19 cellular contexts compared by ENCODE assay signal in genomic region chr19:29214411-29214810, GRCh38.
"Had no signal": no experiment of that assay in that cellular context is flagged by ENCODE, and none has a peak within 500 bp of the region (broad histone marks: within the 10 kb centered on the region; RNA-seq: fewer than 3 reads in every experiment).

No MANE protein-coding gene starts in this region.

- H3K27me3 ChIP-seq: right atrium auricular region, thyroid gland, uterus had no signal

- H3K4me1 ChIP-seq: prostate gland had no signal

- ATAC-seq: activated T-cell treated with anti-CD3 and anti-CD28 coated beads, Interleukin-2, amount 50 U/mL, for 72 hours; left cardiac atrium had no signal

- H3K4me3 ChIP-seq: prostate gland, thyroid gland, uterus had no signal

- H3K27ac Mint-ChIP-seq: activated naive CD4-positive, alpha-beta T cell treated with anti-CD3 and anti-CD28 coated beads, Interleukin-2, amount 50 U/mL, for 24 hours; activated T-cell treated with anti-CD3 and anti-CD28 coated beads, Interleukin-2, amount 50 U/mL, for 72 hours had no signal

- H3K36me3 ChIP-seq: prostate gland, thyroid gland, uterus had no signal

- DNase-seq: activated CD4-positive, alpha-beta T cell treated with anti-CD3 and anti-CD28 coated beads, Interleukin-2, amount 50 U/mL, for 1 hour; activated CD4-positive, CD25-positive, alpha-beta regulatory T cell; activated effector memory CD4-positive, alpha-beta T cell treated with anti-CD3 and anti-CD28 coated beads, Interleukin-2, amount 50 U/mL, for 16 hours; activated T-cell treated with anti-CD3 and anti-CD28 coated beads, Interleukin-2, amount 50 U/mL, for 72 hours; amniotic stem cell; dermis blood vessel endothelial cell; effector memory CD4-positive, alpha-beta T cell; left cardiac atrium; mesendoderm; stimulated activated CD4-positive, alpha-beta T cell treated with anti-CD3 and anti-CD28 coated beads, Interleukin-12 subunit alpha, Interleukin-12 subunit beta, amount 100 ng/mL, for 4 hours; stimulated activated CD4-positive, alpha-beta T cell treated with anti-CD3 and anti-CD28 coated beads, Interleukin-1b, Interleukin-23, amount 100 ng/mL, for 48 hours; stimulated activated CD8-positive, alpha-beta memory T cell treated with anti-CD3 and anti-CD28 coated beads, Interleukin-4, amount 100 ng/mL, for 48 hours; stimulated activated naive CD4-positive, alpha-beta T cell; T1000; thyroid gland; uterus had no signal

- H3K27ac ChIP-seq: prostate gland, right atrium auricular region, thyroid gland had no signal

- H3K9me3 ChIP-seq: prostate gland, right atrium auricular region, thyroid gland, uterus had no signal
